23 cellular contexts compared by ENCODE assay signal in genomic region chr14:97641827-97642226, GRCh38.
DNase-seq lines count a peak whose midpoint lies in the region; ATAC-seq and TF ChIP-seq lines count a peak whose summit lies in the region.
"Had no signal": no experiment of that assay in that cellular context is flagged by ENCODE, and none has a peak within 500 bp of the region (broad histone marks: within the 10 kb centered on the region; RNA-seq: fewer than 3 reads in every experiment).

No MANE protein-coding gene starts in this region.

- no peaks in the 10 kb centered on the region for H3K9me3 ChIP-seq in CD8-positive, alpha-beta T cell (ENCODE audit: low read length)
- no peaks in the 10 kb centered on the region for H3K9me3 ChIP-seq in WERI-Rb-1 (ENCODE audit: severe bottlenecking)
- H3K9me3 ChIP-seq in naive thymus-derived CD4-positive, alpha-beta T cell (ENCODE audit: control insufficient read depth in 2 of 3, low read length in 3 of 3): no peaks in the 10 kb centered on the region
- H3K9me3 ChIP-seq: Caco-2, transverse colon had no signal

- CTCF ChIA-PET in CD8-positive, alpha-beta T cell (lab: Charles Lee): interaction anchor here (0.6 to 0.8 kb wide), 3 partner anchors 12 to 564 kb away, joined by 3 to 4 read pairs (median 3); no protein-coding TSS in a partner anchor
- CTCF ChIA-PET in naive thymus-derived CD4-positive, alpha-beta T cell (lab: Charles Lee): no interaction called here

- ATAC-seq in CD8-positive, alpha-beta T cell: no peak
- no peak for ATAC-seq in naive thymus-derived CD4-positive, alpha-beta T cell
- ATAC-seq: HepG2; PC-3; stimulated activated naive B cell treated with anti-CD40 and anti-IgM and Interleukin-4, amounts not matched to agents 10 μg/mL and 1 μg/mL and 100 μg/mL, for 72 hours had no signal

- H3K27me3 Mint-ChIP-seq in CD8-positive, alpha-beta T cell (ENCODE audit: low read depth): no peaks in the 10 kb centered on the region
- H3K27me3 Mint-ChIP-seq in naive thymus-derived CD4-positive, alpha-beta T cell: peaks cover 0 to 3% (median 0%) of the 10 kb centered on the region in 5 donors
- H3K27me3 Mint-ChIP-seq: central memory CD8-positive, alpha-beta T cell; stimulated activated naive B cell treated with anti-CD40 and anti-IgM and Interleukin-4, amounts not matched to agents 10 μg/mL and 1 μg/mL and 100 μg/mL, for 72 hours had no signal

- intact Hi-C loops in CD8-positive, alpha-beta T cell (cut with DNase I, micrococcal nuclease): no loop called here
- intact Hi-C loops in naive thymus-derived CD4-positive, alpha-beta T cell (cut with micrococcal nuclease): loop anchor here in 1 of 2 donors (5.0 kb wide), 1 partner anchor 135 kb away; no protein-coding TSS in a partner anchor

- H3K27ac Mint-ChIP-seq in CD8-positive, alpha-beta T cell: peak overlapping the region; percentile 77
- H3K27ac Mint-ChIP-seq in naive thymus-derived CD4-positive, alpha-beta T cell: peak overlapping the region in 8 of 9 donors; percentile 74 to 93 (median 84)
- H3K27ac Mint-ChIP-seq: nephron; stimulated activated naive B cell treated with anti-CD40 and anti-IgM and Interleukin-4, amounts not matched to agents 10 μg/mL and 1 μg/mL and 100 μg/mL, for 72 hours had no signal

- H3K27me3 ChIP-seq in CD8-positive, alpha-beta T cell (ENCODE audit: insufficient read depth, low read length): no peaks in the 10 kb centered on the region
- peaks cover 42% of the 10 kb centered on the region for H3K27me3 ChIP-seq in WERI-Rb-1 (ENCODE audit: insufficient read depth, low read depth, severe bottlenecking)
- no peaks in the 10 kb centered on the region for H3K27me3 ChIP-seq in naive thymus-derived CD4-positive, alpha-beta T cell (ENCODE audit: control insufficient read depth in 2 of 2, insufficient read depth in 2 of 2, low read length in 2 of 2)
- H3K27me3 ChIP-seq: transverse colon had no signal

- no peak for DNase-seq in CD8-positive, alpha-beta T cell
- DNase-seq in GM12865 (ENCODE audit: low read depth) (peak; percentile 62), WERI-Rb-1 (peak; percentile 33), NCI-H2107 treated with DMSO at 0.1 percent for 48 hours (lab: John Stamatoyannopoulos, UW; ENCODE audit: unreplicated experiment) (no peak), iPS-NIHi7 (ENCODE audit: extremely low spot score) (no peak), NCI-H2029 treated with DMSO at 0.1 percent for 48 hours (lab: John Stamatoyannopoulos, UW) (no peak)
- no peak for DNase-seq in naive thymus-derived CD4-positive, alpha-beta T cell
- DNase-seq: activated naive CD4-positive, alpha-beta T cell; activated T-cell treated with anti-CD3 and anti-CD28 coated beads for 4 hours; AML-193; Caco-2; dorsolateral prefrontal cortex; foreskin melanocyte; mesendoderm; NCI-H1105 treated with DMSO at 0.1 percent for 48 hours; NCI-H526 treated with DMSO at 0.1 percent for 48 hours; PC-3; posterior cingulate gyrus; stimulated activated naive B cell treated with anti-CD40 and anti-IgM and Interleukin-4, amounts not matched to agents 10 μg/mL and 1 μg/mL and 100 μg/mL, for 72 hours; transverse colon had no signal

- H3K9me3 Mint-ChIP-seq in CD8-positive, alpha-beta T cell: no peaks in the 10 kb centered on the region
- H3K9me3 Mint-ChIP-seq in naive thymus-derived CD4-positive, alpha-beta T cell: peaks cover 0 to 2% (median 0%) of the 10 kb centered on the region in 11 donors
- H3K9me3 Mint-ChIP-seq: nephron had no signal

- POLR2A ChIA-PET in CD8-positive, alpha-beta T cell (lab: Charles Lee): no interaction called here
- POLR2A ChIA-PET in naive thymus-derived CD4-positive, alpha-beta T cell (lab: Charles Lee): interaction anchor here (0.7 to 1.2 kb wide), 2 partner anchors 10 to 49 kb away, joined by 3 read pairs; no protein-coding TSS in a partner anchor

- H3K4me1 ChIP-seq in CD8-positive, alpha-beta T cell (ENCODE audit: insufficient read depth, low read length): peaks cover 25% of the 10 kb centered on the region
- H3K4me1 ChIP-seq in naive thymus-derived CD4-positive, alpha-beta T cell (ENCODE audit: control insufficient read depth in 2 of 2, insufficient read depth in 2 of 2, low read length in 2 of 2): peaks cover 0 to 23% of the 10 kb centered on the region in 2 donors
- H3K4me1 ChIP-seq: Caco-2, transverse colon had no signal

- no peak for TF ChIP-seq CTCF in CD8-positive, alpha-beta T cell (IDR thresholded peaks at IDR 0.05)
- no peak for TF ChIP-seq CTCF in GM12865 (IDR thresholded peaks at IDR 0.05; ENCODE audit: insufficient read depth, low read depth, low read length, missing control alignments)
- no peak for TF ChIP-seq CTCF in WERI-Rb-1 (IDR thresholded peaks at IDR 0.05; ENCODE audit: low read depth, low read length)

- no peak overlapping the region for H3K4me3 ChIP-seq in CD8-positive, alpha-beta T cell (ENCODE audit: low read depth, low read length)
- H3K4me3 ChIP-seq in GM12865 (ENCODE audit: low read depth, low read length): no peak overlapping the region
- no peak overlapping the region for H3K4me3 ChIP-seq in WERI-Rb-1 (ENCODE audit: low read depth, low read length)
- no peak overlapping the region for H3K4me3 ChIP-seq in naive thymus-derived CD4-positive, alpha-beta T cell (ENCODE audit: low read length)
- H3K4me3 ChIP-seq: dorsolateral prefrontal cortex, transverse colon had no signal

- H3K36me3 Mint-ChIP-seq in CD8-positive, alpha-beta T cell: no peaks in the 10 kb centered on the region
- H3K36me3 Mint-ChIP-seq in naive thymus-derived CD4-positive, alpha-beta T cell: peaks cover 0 to 17% (median 0%) of the 10 kb centered on the region in 5 donors
- H3K36me3 Mint-ChIP-seq: stimulated activated naive B cell treated with anti-CD40 and anti-IgM and Interleukin-4, amounts not matched to agents 10 μg/mL and 1 μg/mL and 100 μg/mL, for 72 hours had no signal

- no peaks in the 10 kb centered on the region for H3K36me3 ChIP-seq in CD8-positive, alpha-beta T cell (ENCODE audit: insufficient read depth, low read length)
- no peaks in the 10 kb centered on the region for H3K36me3 ChIP-seq in WERI-Rb-1
- no peaks in the 10 kb centered on the region for H3K36me3 ChIP-seq in naive thymus-derived CD4-positive, alpha-beta T cell (ENCODE audit: control insufficient read depth in 2 of 3, insufficient read depth in 3 of 3, low read length in 3 of 3)
- H3K36me3 ChIP-seq: transverse colon had no signal

- no peak overlapping the region for H3K27ac ChIP-seq in CD8-positive, alpha-beta T cell (ENCODE audit: low read depth, low read length)
- H3K27ac ChIP-seq in WERI-Rb-1: no peak overlapping the region
- H3K27ac ChIP-seq in naive thymus-derived CD4-positive, alpha-beta T cell (ENCODE audit: low read depth, low read length): no peak overlapping the region
- H3K27ac ChIP-seq: dorsolateral prefrontal cortex, transverse colon had no signal

- peaks cover 57% of the 10 kb centered on the region for H3K4me1 Mint-ChIP-seq in CD8-positive, alpha-beta T cell (ENCODE audit: low read depth)
- peaks cover 35 to 74% (median 56%) of the 10 kb centered on the region in 7 donors for H3K4me1 Mint-ChIP-seq in naive thymus-derived CD4-positive, alpha-beta T cell
- H3K4me1 Mint-ChIP-seq: stimulated activated naive B cell treated with anti-CD40 and anti-IgM and Interleukin-4, amounts not matched to agents 10 μg/mL and 1 μg/mL and 100 μg/mL, for 72 hours had no signal

- peak overlapping the region; percentile 26 for H3K4me3 Mint-ChIP-seq in CD8-positive, alpha-beta T cell
- H3K4me3 Mint-ChIP-seq in naive thymus-derived CD4-positive, alpha-beta T cell: peak overlapping the region in 8 of 10 donors; percentile 3 to 77 (median 58)
- H3K4me3 Mint-ChIP-seq: central memory CD8-positive, alpha-beta T cell; nephron; stimulated activated naive B cell treated with anti-CD40 and anti-IgM and Interleukin-4, amounts not matched to agents 10 μg/mL and 1 μg/mL and 100 μg/mL, for 72 hours had no signal

Comparison
In these comparisons a context has a peak if more than half of its experiments do, and no peak if none do; other contexts are left out.
1. DNase-seq: peak in GM12865 (single experiment) and WERI-Rb-1 (single experiment); none in CD8-positive, alpha-beta T cell (0 of 7), naive thymus-derived CD4-positive, alpha-beta T cell (0 of 9), NCI-H2107 treated with DMSO at 0.1 percent for 48 hours (single experiment), iPS-NIHi7 (single experiment) and NCI-H2029 treated with DMSO at 0.1 percent for 48 hours (single experiment).